Comparison of ENCODE assay signal across 15 cellular contexts in genomic region chr7:137331378-137331777, GRCh38. TPM values are rescaled to one million over a fixed set of nuclear protein-coding genes. Genes with fewer than 3 reads are reported as not detected.
DNase-seq lines count a peak whose midpoint lies in the region; ATAC-seq lines count a peak whose summit lies in the region.
"Had no signal": no experiment of that assay in that cellular context is flagged by ENCODE, and none has a peak within 500 bp of the region (broad histone marks: within the 10 kb centered on the region; RNA-seq: fewer than 3 reads in every experiment).

No MANE protein-coding gene starts in this region.

- ATAC-seq in esophagus mucosa (peak; percentile 78), GM19351 (IDR thresholded peaks at IDR 0.05; ENCODE audit: unreplicated experiment) (no peak), GM19397 (IDR thresholded peaks at IDR 0.05; ENCODE audit: unreplicated experiment) (no peak), GM19455 (IDR thresholded peaks at IDR 0.05; ENCODE audit: unreplicated experiment) (no peak)
- ATAC-seq: activated CD4-positive, alpha-beta T cell treated with anti-CD3 and anti-CD28 coated beads for 36 hours had no signal

- peak; percentile 33 for DNase-seq in ELF-1 (ENCODE audit: low read depth, low spot score)
- peak; percentile 86 for DNase-seq in NCI-H69 (lab: John Stamatoyannopoulos, UW)
- peak; percentile 82 for DNase-seq in smooth muscle cell of the brain vasculature (ENCODE audit: low read depth, low spot score)
- DNase-seq: activated CD4-positive, alpha-beta T cell treated with anti-CD3 and anti-CD28 coated beads for 36 hours; activated gamma-delta T cell; anterior cingulate cortex; C1 segment of cervical spinal cord; colonic mucosa; naive B cell; NCI-H748 treated with DMSO at 0.1 percent for 48 hours; T-helper 9 cell had no signal

RNA-seq across cellular contexts. Expression of gene PTN, which starts 12.2 kb away (rescaled TPM):
- total RNA-seq in esophagus mucosa, result 28.6 TPM
- total RNA-seq: activated CD4-positive, alpha-beta T cell treated with anti-CD3 and anti-CD28 coated beads for 36 hours had no signal

Comparison
In these comparisons a context has a peak if more than half of its experiments do, and no peak if none do; other contexts are left out.
1. DNase-seq: peak in every context shown above with its lines; median percentile 86 in NCI-H69; 82 in smooth muscle cell of the brain vasculature; 33 in ELF-1.